ENCODE assay signal across 17 cellular contexts in the genomic region with DNA sequence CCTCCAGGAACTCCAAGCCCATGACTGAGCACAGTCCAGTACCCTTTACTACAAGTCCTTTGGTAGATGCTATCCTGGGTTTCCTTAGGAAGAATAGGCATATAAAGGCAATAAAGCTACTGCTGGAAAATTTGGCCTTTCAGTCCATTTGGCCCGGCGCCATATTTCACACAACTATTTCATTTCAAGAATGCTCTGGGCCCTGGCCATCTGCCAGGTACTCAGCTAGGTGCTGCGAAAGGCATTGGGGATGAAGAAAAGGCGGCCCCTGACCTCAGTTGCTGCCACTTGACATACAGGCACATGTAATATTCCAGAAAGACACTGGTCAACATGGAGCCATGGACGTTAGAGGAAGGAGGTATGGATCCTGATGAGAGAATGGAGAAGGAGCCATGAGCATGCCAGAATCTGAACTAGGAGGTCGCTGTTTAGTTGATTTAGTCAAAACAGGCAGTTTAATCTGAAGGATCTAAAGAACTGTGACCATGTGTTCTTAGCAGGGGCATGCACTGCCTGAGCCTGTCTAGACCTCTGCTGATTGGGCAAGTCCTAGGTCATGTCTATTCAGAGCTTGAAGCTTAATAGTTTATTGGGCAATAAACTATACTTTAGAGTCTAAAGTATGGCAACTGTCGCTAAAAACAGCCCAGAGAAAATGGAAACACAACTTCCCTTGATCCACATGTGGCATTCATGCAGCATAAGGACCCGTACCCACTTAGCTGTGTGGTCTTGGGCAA.
DNase-seq lines count a peak whose midpoint lies in the region; ATAC-seq, FAIRE-seq and TF ChIP-seq lines count a peak whose summit lies in the region.
"Had no signal": no experiment of that assay in that cellular context is flagged by ENCODE, and none has a peak within 500 bp of the region (broad histone marks: within the 10 kb centered on the region; RNA-seq: fewer than 3 reads in every experiment).

No MANE protein-coding gene starts in this region.

- no peaks in the 10 kb centered on the region for H3F3A ChIP-seq in GM23338 (replicated peaks; ENCODE audit: low read depth)

- DNase-seq in COR-L47 (lab: John Stamatoyannopoulos, UW): peak; percentile 57
- DNase-seq in GM23338 (ENCODE audit: low spot score): no peak
- DNase-seq in NCI-H526 (lab: John Stamatoyannopoulos, UW): peak; percentile 17 to 59
- peak; percentile 29 for DNase-seq in fibroblast of the aortic adventitia (ENCODE audit: low read depth)
- DNase-seq in GM12892 (ENCODE audit: insufficient read length): no peak
- no peak for DNase-seq in foreskin keratinocyte
- DNase-seq: activated effector memory CD4-positive, alpha-beta T cell treated with Interleukin-2 at 50 U/mL for 16 hours; GF-D8; NCI-H1694 treated with DMSO at 0.1 percent for 48 hours; retina; SK-N-SH had no signal

- no peaks in the 10 kb centered on the region for H3K79me2 ChIP-seq in GM23338 (replicated peaks; ENCODE audit: insufficient read depth)

- H3K36me3 Mint-ChIP-seq in GM23338 (ENCODE audit: low read depth): no peaks in the 10 kb centered on the region

- TF ChIP-seq CTCF in GM23338 (conservative IDR thresholded peaks at IDR 0.05; ENCODE audit: low read depth in 2 of 2) (no peak), fibroblast of the aortic adventitia (IDR thresholded peaks at IDR 0.05; ENCODE audit: insufficient read depth, low read length) (no peak), foreskin keratinocyte (conservative IDR thresholded peaks at IDR 0.05) (no peak)

- no peaks in the 10 kb centered on the region for H3K9me3 Mint-ChIP-seq in GM23338

- peak overlapping the region; percentile 47; the same call in 1 of the 2 replicates for H2AFZ ChIP-seq in GM23338

- no peak for TF ChIP-seq POLR2A in GM12892 (IDR thresholded peaks at IDR 0.05; ENCODE audit: low read depth, low read length)

- H3K27me3 ChIP-seq in GM23338 (ENCODE audit: insufficient read depth) (no peaks in the 10 kb centered on the region), foreskin keratinocyte (peaks cover 28% of the 10 kb centered on the region)
- H3K27me3 ChIP-seq: tibial nerve had no signal

- H4K20me1 ChIP-seq in GM23338 (replicated peaks; ENCODE audit: insufficient read depth): no peaks in the 10 kb centered on the region

- no peak overlapping the region for H3K4me3 Mint-ChIP-seq in GM23338

- H3K4me3 ChIP-seq in GM23338 (no peak overlapping the region), fibroblast of the aortic adventitia (ENCODE audit: low read depth, low read length) (no peak overlapping the region)
- H3K4me3 ChIP-seq: tibial nerve had no signal

- ATAC-seq in GM23338 (no peak), foreskin keratinocyte (no peak), esophagus mucosa (no peak), HG03342 (IDR thresholded peaks at IDR 0.05; ENCODE audit: unreplicated experiment) (no peak)
- ATAC-seq: HepG2 had no signal

- H3K4me1 ChIP-seq in GM23338 (ENCODE audit: insufficient read depth): no peaks in the 10 kb centered on the region; the same call in 1 of the 2 replicates
- no peaks in the 10 kb centered on the region for H3K4me1 ChIP-seq in foreskin keratinocyte
- H3K4me1 ChIP-seq: tibial nerve had no signal

- H3K36me3 ChIP-seq in GM23338 (ENCODE audit: insufficient read depth): no peaks in the 10 kb centered on the region
- H3K36me3 ChIP-seq: tibial nerve had no signal

- H3K27ac Mint-ChIP-seq in GM23338: no peak overlapping the region

- H3K27ac ChIP-seq in GM23338 (ENCODE audit: low read depth): no peak overlapping the region
- no peak overlapping the region for H3K27ac ChIP-seq in foreskin keratinocyte
- H3K27ac ChIP-seq: C4-2B, tibial nerve, VCaP had no signal

- H3K27me3 Mint-ChIP-seq in GM23338 (ENCODE audit: insufficient read depth, low read depth, poor library complexity): peaks cover 5% of the 10 kb centered on the region

- H3K4me1 Mint-ChIP-seq in GM23338: peaks cover 12% of the 10 kb centered on the region

- H3K4me2 ChIP-seq in GM23338: no peak overlapping the region
- H3K4me2 ChIP-seq: SK-N-SH had no signal

- FAIRE-seq in GM12892 (lab: Jason Lieb, UNC): no peak
- FAIRE-seq: HepG2 had no signal

- H3K9me2 ChIP-seq in GM23338 (ENCODE audit: insufficient read depth): no peaks in the 10 kb centered on the region
- H3K9me2 ChIP-seq: SK-N-SH had no signal

TF ChIP-seq in GM23338, 12 proteins besides CTCF, POLR2A, EP300 and RAD21 (continues in another document):
- no peak for TF ChIP-seq EZH2phosphoT487 (IDR thresholded peaks at IDR 0.05; ENCODE audit: unreplicated experiment)
- no peak for TF ChIP-seq EZH2 (IDR thresholded peaks at IDR 0.05; ENCODE audit: low read depth, unreplicated experiment)
- TF ChIP-seq, protein P1, sequence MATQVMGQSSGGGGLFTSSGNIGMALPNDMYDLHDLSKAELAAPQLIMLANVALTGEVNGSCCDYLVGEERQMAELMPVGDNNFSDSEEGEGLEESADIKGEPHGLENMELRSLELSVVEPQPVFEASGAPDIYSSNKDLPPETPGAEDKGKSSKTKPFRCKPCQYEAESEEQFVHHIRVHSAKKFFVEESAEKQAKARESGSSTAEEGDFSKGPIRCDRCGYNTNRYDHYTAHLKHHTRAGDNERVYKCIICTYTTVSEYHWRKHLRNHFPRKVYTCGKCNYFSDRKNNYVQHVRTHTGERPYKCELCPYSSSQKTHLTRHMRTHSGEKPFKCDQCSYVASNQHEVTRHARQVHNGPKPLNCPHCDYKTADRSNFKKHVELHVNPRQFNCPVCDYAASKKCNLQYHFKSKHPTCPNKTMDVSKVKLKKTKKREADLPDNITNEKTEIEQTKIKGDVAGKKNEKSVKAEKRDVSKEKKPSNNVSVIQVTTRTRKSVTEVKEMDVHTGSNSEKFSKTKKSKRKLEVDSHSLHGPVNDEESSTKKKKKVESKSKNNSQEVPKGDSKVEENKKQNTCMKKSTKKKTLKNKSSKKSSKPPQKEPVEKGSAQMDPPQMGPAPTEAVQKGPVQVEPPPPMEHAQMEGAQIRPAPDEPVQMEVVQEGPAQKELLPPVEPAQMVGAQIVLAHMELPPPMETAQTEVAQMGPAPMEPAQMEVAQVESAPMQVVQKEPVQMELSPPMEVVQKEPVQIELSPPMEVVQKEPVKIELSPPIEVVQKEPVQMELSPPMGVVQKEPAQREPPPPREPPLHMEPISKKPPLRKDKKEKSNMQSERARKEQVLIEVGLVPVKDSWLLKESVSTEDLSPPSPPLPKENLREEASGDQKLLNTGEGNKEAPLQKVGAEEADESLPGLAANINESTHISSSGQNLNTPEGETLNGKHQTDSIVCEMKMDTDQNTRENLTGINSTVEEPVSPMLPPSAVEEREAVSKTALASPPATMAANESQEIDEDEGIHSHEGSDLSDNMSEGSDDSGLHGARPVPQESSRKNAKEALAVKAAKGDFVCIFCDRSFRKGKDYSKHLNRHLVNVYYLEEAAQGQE (IDR thresholded peaks at IDR 0.05; ENCODE audit: unreplicated experiment): no peak
- no peak for TF ChIP-seq STAT1 (IDR thresholded peaks at IDR 0.05; ENCODE audit: unreplicated experiment)
- TF ChIP-seq POLR2AphosphoS5 (IDR thresholded peaks at IDR 0.05; ENCODE audit: low read depth): no peak
- TF ChIP-seq CREB1 (CRISPR knock-in tag; IDR thresholded peaks at IDR 0.05; ENCODE audit: low read depth): no peak
- no peak for TF ChIP-seq ZNF331 (CRISPR knock-in tag; IDR thresholded peaks at IDR 0.05; ENCODE audit: low read depth)
- TF ChIP-seq, protein P2, sequence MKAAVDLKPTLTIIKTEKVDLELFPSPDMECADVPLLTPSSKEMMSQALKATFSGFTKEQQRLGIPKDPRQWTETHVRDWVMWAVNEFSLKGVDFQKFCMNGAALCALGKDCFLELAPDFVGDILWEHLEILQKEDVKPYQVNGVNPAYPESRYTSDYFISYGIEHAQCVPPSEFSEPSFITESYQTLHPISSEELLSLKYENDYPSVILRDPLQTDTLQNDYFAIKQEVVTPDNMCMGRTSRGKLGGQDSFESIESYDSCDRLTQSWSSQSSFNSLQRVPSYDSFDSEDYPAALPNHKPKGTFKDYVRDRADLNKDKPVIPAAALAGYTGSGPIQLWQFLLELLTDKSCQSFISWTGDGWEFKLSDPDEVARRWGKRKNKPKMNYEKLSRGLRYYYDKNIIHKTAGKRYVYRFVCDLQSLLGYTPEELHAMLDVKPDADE (IDR thresholded peaks at IDR 0.05): no peak
- no peak for TF ChIP-seq JUNB (IDR thresholded peaks at IDR 0.05; ENCODE audit: unreplicated experiment)

Comparison
In these comparisons a context has a peak if more than half of its experiments do, and no peak if none do; other contexts are left out.
1. DNase-seq: peak in COR-L47 (single experiment), NCI-H526 (2 of 2) and fibroblast of the aortic adventitia (single experiment); none in GM23338 (single experiment), GM12892 (single experiment) and foreskin keratinocyte (0 of 2).